Comparison of ENCODE assay signal across 20 cellular contexts in the genomic region with DNA sequence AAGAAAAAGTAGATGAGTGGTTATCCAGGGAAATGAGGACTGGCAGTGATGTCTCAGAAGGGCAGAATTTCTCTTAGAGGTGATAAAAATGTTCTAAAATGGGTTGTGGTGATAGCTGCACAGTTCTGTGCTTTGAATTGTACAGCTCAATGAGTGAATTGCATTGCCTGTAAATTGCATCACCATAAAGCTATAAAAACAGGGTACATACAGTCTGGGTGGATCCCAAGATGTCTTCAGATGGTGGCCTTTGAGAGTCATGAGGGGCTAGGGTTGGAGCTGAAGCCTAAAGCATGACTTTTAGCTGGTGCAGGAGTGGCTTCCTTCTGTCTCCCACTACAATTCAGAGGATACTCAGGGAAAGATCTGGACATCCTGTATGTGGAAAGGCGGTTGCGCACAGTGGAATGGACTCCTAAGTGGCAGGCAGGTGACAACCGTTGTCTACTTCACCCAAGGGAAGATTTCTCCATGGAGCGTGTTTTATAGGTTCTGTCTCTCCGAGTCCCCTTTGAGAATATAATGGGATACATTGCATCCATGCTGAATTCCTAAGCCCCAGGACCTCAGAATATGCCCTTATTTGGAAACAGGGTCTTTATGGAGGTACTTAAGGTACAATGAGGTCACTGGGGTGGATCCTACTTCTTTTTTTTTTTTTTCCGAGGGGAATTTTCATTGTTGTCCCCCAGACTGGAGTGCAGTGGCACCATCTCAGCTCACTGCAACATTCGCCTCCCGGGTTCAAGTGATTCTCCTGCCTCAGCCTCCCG. TPM values are rescaled to one million over a fixed set of nuclear protein-coding genes. Genes with fewer than 3 reads are reported as not detected.
DNase-seq lines count a peak whose midpoint lies in the region; ATAC-seq, FAIRE-seq and TF ChIP-seq lines count a peak whose summit lies in the region.
"Had no signal": no experiment of that assay in that cellular context is flagged by ENCODE, and none has a peak within 500 bp of the region (broad histone marks: within the 10 kb centered on the region; RNA-seq: fewer than 3 reads in every experiment).

No MANE protein-coding gene starts in this region.

- TF ChIP-seq CTCF in K562 (IDR thresholded peaks at IDR 0.05 in 2 of 3, conservative IDR thresholded peaks at IDR 0.05 in 1 of 3; ENCODE audit: insufficient read depth in 2 of 3, low read depth in 1 of 3, low read length in 3 of 3), result no peak

- H2AFZ ChIP-seq in K562 (ENCODE audit: low read depth, low read length), result no peak overlapping the region

- H3K4me1 Mint-ChIP-seq in activated CD4-positive, alpha-beta T cell treated with anti-CD3 and anti-CD28 coated beads, Interleukin-2, amount 10 ng/mL, durations not matched to agents 24 days and 14 days, result peaks cover 47% of the 10 kb centered on the region
- peaks cover 26 to 65% (median 57%) of the 10 kb centered on the region in 4 donors for H3K4me1 Mint-ChIP-seq in naive thymus-derived CD8-positive, alpha-beta T cell

- no peak overlapping the region for H3K4me2 ChIP-seq in K562 (ENCODE audit: insufficient read depth, low read length)

- H3K36me3 Mint-ChIP-seq in activated CD4-positive, alpha-beta T cell treated with anti-CD3 and anti-CD28 coated beads, Interleukin-2, amount 10 ng/mL, durations not matched to agents 24 days and 14 days (ENCODE audit: low read depth), result peaks cover 34% of the 10 kb centered on the region
- H3K36me3 Mint-ChIP-seq in naive thymus-derived CD8-positive, alpha-beta T cell, result peaks cover 7 to 21% (median 9%) of the 10 kb centered on the region in 3 donors
- H3K36me3 Mint-ChIP-seq: naive B cell had no signal

- peak overlapping the region; percentile 70; the same call in 1 of the 2 replicates for H3K27ac ChIP-seq in HUES64 (ENCODE audit: low read depth, low read length)
- no peak overlapping the region for H3K27ac ChIP-seq in K562 (ENCODE audit: extremely low read depth, low read depth, low read length)

- peak overlapping the region; percentile 99 for H3K27ac Mint-ChIP-seq in activated CD4-positive, alpha-beta T cell treated with anti-CD3 and anti-CD28 coated beads, Interleukin-2, amount 10 ng/mL, durations not matched to agents 24 days and 14 days
- H3K27ac Mint-ChIP-seq in naive thymus-derived CD8-positive, alpha-beta T cell, result peak overlapping the region; percentile 94 to 100 (median 98)
- H3K27ac Mint-ChIP-seq: naive B cell had no signal

- no peaks in the 10 kb centered on the region for H3K9me1 ChIP-seq in K562 (ENCODE audit: control insufficient read depth, insufficient read depth, low read length)

- TF ChIP-seq EP300 in K562 (IDR thresholded peaks at IDR 0.05; ENCODE audit: low read length), result no peak

- no peaks in the 10 kb centered on the region for H3K27me3 Mint-ChIP-seq in activated CD4-positive, alpha-beta T cell treated with anti-CD3 and anti-CD28 coated beads, Interleukin-2, amount 10 ng/mL, durations not matched to agents 24 days and 14 days
- no peaks in the 10 kb centered on the region for H3K27me3 Mint-ChIP-seq in naive thymus-derived CD8-positive, alpha-beta T cell

- H3K4me3 ChIP-seq in HUES64 (ENCODE audit: low read length) (no peak overlapping the region), K562 (no peak overlapping the region), H7 (ENCODE audit: insufficient read depth, low read depth, low read length) (no peak overlapping the region)

- TF ChIP-seq RAD21 in K562 (CRISPR knock-in tag; conservative IDR thresholded peaks at IDR 0.05 in 1 of 2, IDR thresholded peaks at IDR 0.05 in 1 of 2), result no peak

- H3K79me2 ChIP-seq in K562 (ENCODE audit: control insufficient read depth, insufficient read depth, low read length), result no peaks in the 10 kb centered on the region; the same call in 2 of the 3 replicates

- POLR2A ChIA-PET in K562 (lab: Yijun Ruan, JAX), result interaction anchor here (0.6 to 1.1 kb wide), 5 partner anchors 40 to 201 kb away, joined by 3 to 7 read pairs (median 3); a partner anchor contains a TSS
- POLR2A ChIA-PET in naive thymus-derived CD8-positive, alpha-beta T cell (lab: Charles Lee), result interaction anchor here (0.6 to 17.1 kb wide), 12 partner anchors 8 to 97 kb away, joined by 3 to 278 read pairs (median 9); a partner anchor contains a TSS

- TF ChIP-seq POLR2A in K562 (conservative IDR thresholded peaks at IDR 0.05), result no peak

- peak overlapping the region; percentile 56 for H3K4me3 Mint-ChIP-seq in activated CD4-positive, alpha-beta T cell treated with anti-CD3 and anti-CD28 coated beads, Interleukin-2, amount 10 ng/mL, durations not matched to agents 24 days and 14 days
- H3K4me3 Mint-ChIP-seq in naive thymus-derived CD8-positive, alpha-beta T cell, result peak overlapping the region; percentile 62 to 100 (median 99)

- H4K20me1 ChIP-seq in K562 (replicated peaks; ENCODE audit: control insufficient read depth, insufficient read depth, low read length), result no peaks in the 10 kb centered on the region

- H3K9ac ChIP-seq in HUES64 (ENCODE audit: low read depth, low read length) (peak overlapping the region; percentile 59; the same call in 1 of the 2 replicates), K562 (ENCODE audit: insufficient read depth in 1 of 2, low read depth in 2 of 2, low read length in 2 of 2) (no peak overlapping the region)

- in situ Hi-C loops in K562 (cut with MboI), result no loop called here

- intact Hi-C loops in activated CD4-positive, alpha-beta T cell treated with anti-CD3 and anti-CD28 coated beads, Interleukin-2, amount 10 ng/mL, durations not matched to agents 24 days and 14 days (cut with micrococcal nuclease), result no loop called here
- intact Hi-C loops in K562 (cut with micrococcal nuclease), result no loop called here

- no peak for DNase-seq in activated CD4-positive, alpha-beta T cell treated with anti-CD3 and anti-CD28 coated beads, Interleukin-2, amount 10 ng/mL, durations not matched to agents 24 days and 14 days
- no peak for DNase-seq in activated CD4-positive, alpha-beta T cell treated with anti-CD3 and anti-CD28 coated beads for 48 hours
- DNase-seq in K562 (ENCODE audit: extremely low read depth in 1 of 4, low spot score in 3 of 4) (no peak), DMS153 (lab: John Stamatoyannopoulos, UW) (no peak), H7 (no peak)
- no peak for DNase-seq in naive thymus-derived CD8-positive, alpha-beta T cell
- DNase-seq: head of caudate nucleus; naive B cell; NCI-H187; NCI-H524 treated with DMSO at 0.1 percent for 48 hours; stimulated activated CD8-positive, alpha-beta memory T cell treated with anti-CD3 and anti-CD28 coated beads, Interleukin-4, amount 100 ng/mL, for 48 hours; upper lobe of right lung had no signal

- peaks cover 8% of the 10 kb centered on the region; the same call in 1 of the 2 replicates for H3K4me1 ChIP-seq in HUES64 (ENCODE audit: insufficient read depth, low read length)
- peaks cover 8 to 41% of the 10 kb centered on the region in 2 experiments for H3K4me1 ChIP-seq in K562 (replicated peaks in 1 of 2; ENCODE audit: control insufficient read depth in 2 of 2, insufficient read depth in 2 of 2, low read length in 2 of 2)

- no peak for FAIRE-seq in K562 (lab: Jason Lieb, UNC)

- 90% methylated on average over 9 of the region's 9 CpGs for WGBS in HUES64
- 74% methylated on average over 9 of the region's 9 CpGs for WGBS in K562 (ENCODE audit: insufficient coverage, low coverage, missing lambda C conversion rate)

- no TSS peak for BruUV-seq in K562 (replicated peaks; lab: Mats Ljungman, UMichigan)

- H3K9me3 ChIP-seq in HUES64 (ENCODE audit: insufficient read depth, low read depth, low read length) (no peaks in the 10 kb centered on the region), K562 (replicated peaks; ENCODE audit: control insufficient read depth, insufficient read depth, low read depth, low read length) (no peaks in the 10 kb centered on the region)
- H3K9me3 ChIP-seq: upper lobe of right lung had no signal

- H3K36me3 ChIP-seq in HUES64 (ENCODE audit: insufficient read depth, low read length) (no peaks in the 10 kb centered on the region), K562 (ENCODE audit: control insufficient read depth, insufficient read depth, low read length) (no peaks in the 10 kb centered on the region), H7 (replicated peaks; ENCODE audit: control insufficient read depth, insufficient read depth, low read length) (no peaks in the 10 kb centered on the region)
- H3K36me3 ChIP-seq: upper lobe of right lung had no signal

- ATAC-seq in K562 (no peak), GM18858 (IDR thresholded peaks at IDR 0.05; ENCODE audit: unreplicated experiment) (no peak)
- ATAC-seq in naive thymus-derived CD8-positive, alpha-beta T cell, result no peak
- ATAC-seq: HCT116, left lobe of liver, Panc1, upper lobe of right lung had no signal

- H3K9me3 Mint-ChIP-seq in activated CD4-positive, alpha-beta T cell treated with anti-CD3 and anti-CD28 coated beads, Interleukin-2, amount 10 ng/mL, durations not matched to agents 24 days and 14 days, result no peaks in the 10 kb centered on the region
- H3K9me3 Mint-ChIP-seq in naive thymus-derived CD8-positive, alpha-beta T cell, result no peaks in the 10 kb centered on the region
- H3K9me3 Mint-ChIP-seq: naive B cell had no signal

- H3K27me3 ChIP-seq in HUES64 (ENCODE audit: insufficient read depth, low read length) (no peaks in the 10 kb centered on the region), K562 (ENCODE audit: control insufficient read depth in 2 of 2, insufficient read depth in 2 of 2, low read length in 2 of 2) (no peaks in the 10 kb centered on the region), H7 (ENCODE audit: control insufficient read depth, insufficient read depth, low read length) (no peaks in the 10 kb centered on the region)
- H3K27me3 ChIP-seq: upper lobe of right lung had no signal

- CTCF ChIA-PET in K562 (lab: Yijun Ruan, JAX; ENCODE audit: low intra/inter-chr PET ratio), result interaction anchor here (0.6 kb wide), 1 partner anchor 33 kb away, joined by 3 read pairs; no protein-coding TSS in a partner anchor

RNA-seq across cellular contexts. Expression of a gene that starts 1.6 kb away (rescaled TPM):
- 918 and 934 TPM in 2 replicates for total RNA-seq in activated CD4-positive, alpha-beta T cell treated with anti-CD3 and anti-CD28 coated beads, Interleukin-2, amount 10 ng/mL, durations not matched to agents 24 days and 14 days
- 2.1 TPM for polyA plus RNA-seq in HUES64 (2013, experiment 1 of 2)
- polyA plus RNA-seq in HUES64 (2013, experiment 2 of 2), result 1.3 TPM
- total RNA-seq in K562 (2011; cell fraction: chromatin; rRNA removed; ENCODE audit: low replicate concordance), result 1.1 TPM in 1 of 2 replicates, not detected in the other
- 0.50 and 1.1 TPM in 2 replicates for total RNA-seq in K562 (2011; cell fraction: nucleolus; rRNA removed)
- total RNA-seq in K562 (2011; cell fraction: nucleoplasm; rRNA removed), result not detected in 2 replicates
- not detected in 2 replicates for total RNA-seq in K562 (2014; rRNA removed)
- total RNA-seq in K562 (2014; rRNA removed; fragmentation: Illumina TruSeq; extraction: Trizol), result not detected in 2 replicates
- total RNA-seq in K562 (2015; rRNA removed; fragmentation: Illumina TruSeq; extraction: Trizol), result not detected in 2 replicates
- total RNA-seq in K562 (2021), result 1.5 and 2.2 TPM in 2 replicates
- 0.21 TPM in 1 of 2 replicates, not detected in the other for polyA plus RNA-seq in K562 (2011; rRNA removed)
- 0.40 TPM in 2 replicates for polyA plus RNA-seq in K562 (2011; cell fraction: cytosol; rRNA removed)
- polyA plus RNA-seq in K562 (2011; cell fraction: nucleus; rRNA removed), result 0.29 and 0.43 TPM in 2 replicates
- 1.0 and 5.1 TPM in 2 replicates for polyA plus RNA-seq in K562 (2012)
- 0.31 and 0.64 TPM in 2 replicates for polyA plus RNA-seq in K562 (2014; fragmentation: Illumina TruSeq; extraction: Trizol)
- polyA plus RNA-seq in K562 (2014; fragmentation: Nextera tagmentation; extraction: Ambion mirVana), result under 1 TPM; 0.24 to 0.42 TPM
- 0.43 and 2.0 TPM in 2 replicates for polyA plus RNA-seq in K562 (2014; rRNA removed)
- not detected in 2 replicates for polyA minus RNA-seq in K562 (2011; rRNA and poly(A)+ RNA removed)
- polyA minus RNA-seq in K562 (2011; cell fraction: cytosol; rRNA and poly(A)+ RNA removed), result not detected in 2 replicates
- polyA minus RNA-seq in K562 (2011; cell fraction: nucleus; rRNA and poly(A)+ RNA removed), result not detected in 2 replicates
- 100 to 1,000 TPM; 363 to 375 TPM for total RNA-seq in naive thymus-derived CD8-positive, alpha-beta T cell
- 1,000 to 10,000 TPM; 1,686 to 2,118 (median 1,952) TPM for polyA plus RNA-seq in naive thymus-derived CD8-positive, alpha-beta T cell
- 7.9 and 9.9 TPM in 2 replicates for total RNA-seq in H7 (2014; rRNA removed; shearing (Covaris generic))

RNA-seq across cellular contexts. Expression of a gene that starts 17.4 kb away (rescaled TPM):
- total RNA-seq in activated CD4-positive, alpha-beta T cell treated with anti-CD3 and anti-CD28 coated beads, Interleukin-2, amount 10 ng/mL, durations not matched to agents 24 days and 14 days, result 8.1 and 10.2 TPM in 2 replicates
- polyA plus RNA-seq in HUES64 (2013, experiment 1 of 2), result 8.3 TPM
- 8.9 TPM for polyA plus RNA-seq in HUES64 (2013, experiment 2 of 2)
- 0.14 TPM in 1 of 2 replicates, not detected in the other for total RNA-seq in K562 (2011; cell fraction: chromatin; rRNA removed; ENCODE audit: low replicate concordance)
- total RNA-seq in K562 (2011; cell fraction: nucleolus; rRNA removed), result 0.17 TPM in 1 of 2 replicates, not detected in the other
- total RNA-seq in K562 (2011; cell fraction: nucleoplasm; rRNA removed), result 0.07 and 0.15 TPM in 2 replicates
- not detected in 2 replicates for total RNA-seq in K562 (2014; rRNA removed)
- not detected in 2 replicates for total RNA-seq in K562 (2014; rRNA removed; fragmentation: Illumina TruSeq; extraction: Trizol)
- 0.04 TPM in 1 of 2 replicates, not detected in the other for total RNA-seq in K562 (2015; rRNA removed; fragmentation: Illumina TruSeq; extraction: Trizol)
- 0.09 TPM in 1 of 2 replicates, not detected in the other for total RNA-seq in K562 (2021)
- not detected in 2 replicates for polyA plus RNA-seq in K562 (2011; rRNA removed)
- 0.01 TPM in 1 of 2 replicates, not detected in the other for polyA plus RNA-seq in K562 (2011; cell fraction: cytosol; rRNA removed)
- 0.03 and 0.08 TPM in 2 replicates for polyA plus RNA-seq in K562 (2011; cell fraction: nucleus; rRNA removed)
- polyA plus RNA-seq in K562 (2012), result 0.51 and 0.58 TPM in 2 replicates
- 0.03 TPM in 1 of 2 replicates, not detected in the other for polyA plus RNA-seq in K562 (2014; fragmentation: Illumina TruSeq; extraction: Trizol)
- not detected for polyA plus RNA-seq in K562 (2014; fragmentation: Nextera tagmentation; extraction: Ambion mirVana)
- not detected in 2 replicates for polyA plus RNA-seq in K562 (2014; rRNA removed)
- not detected in 2 replicates for polyA minus RNA-seq in K562 (2011; rRNA and poly(A)+ RNA removed)
- 0.19 TPM in 1 of 2 replicates, not detected in the other for polyA minus RNA-seq in K562 (2011; cell fraction: cytosol; rRNA and poly(A)+ RNA removed)
- polyA minus RNA-seq in K562 (2011; cell fraction: nucleus; rRNA and poly(A)+ RNA removed), result not detected in 2 replicates
- total RNA-seq in naive thymus-derived CD8-positive, alpha-beta T cell, result under 1 TPM; 0.38 to 0.60 TPM
- under 1 TPM; 0.36 to 0.94 (median 0.60) TPM for polyA plus RNA-seq in naive thymus-derived CD8-positive, alpha-beta T cell
- total RNA-seq in H7 (2014; rRNA removed; shearing (Covaris generic)), result 18.4 and 18.7 TPM in 2 replicates

RNA-seq across cellular contexts. Expression of a gene that starts 27.1 kb away (rescaled TPM):
- 0.43 and 0.63 TPM in 2 replicates for total RNA-seq in activated CD4-positive, alpha-beta T cell treated with anti-CD3 and anti-CD28 coated beads, Interleukin-2, amount 10 ng/mL, durations not matched to agents 24 days and 14 days
- polyA plus RNA-seq in HUES64 (2013, experiment 1 of 2), result 1.7 TPM
- 2.1 TPM for polyA plus RNA-seq in HUES64 (2013, experiment 2 of 2)
- total RNA-seq in K562 (2011; cell fraction: chromatin; rRNA removed; ENCODE audit: low replicate concordance), result 0.23 and 0.65 TPM in 2 replicates
- 1.1 and 1.2 TPM in 2 replicates for total RNA-seq in K562 (2011; cell fraction: nucleolus; rRNA removed)
- total RNA-seq in K562 (2011; cell fraction: nucleoplasm; rRNA removed), result 0.29 and 0.46 TPM in 2 replicates
- total RNA-seq in K562 (2014; rRNA removed) (0.09 and 0.12 TPM in 2 replicates), K562 (2014; rRNA removed; fragmentation: Illumina TruSeq; extraction: Trizol) (not detected in 2 replicates), K562 (2015; rRNA removed; fragmentation: Illumina TruSeq; extraction: Trizol) (0.08 TPM in 1 of 2 replicates, not detected in the other), K562 (2021) (0.09 TPM in 2 replicates)
- polyA plus RNA-seq in K562 (2011; rRNA removed) (0.18 and 0.28 TPM in 2 replicates), K562 (2014; fragmentation: Illumina TruSeq; extraction: Trizol) (not detected in 2 replicates), K562 (2014; fragmentation: Nextera tagmentation; extraction: Ambion mirVana) (not detected), K562 (2014; rRNA removed) (not detected in 2 replicates)
- 0.32 and 0.63 TPM in 2 replicates for polyA plus RNA-seq in K562 (2011; cell fraction: cytosol; rRNA removed)
- polyA plus RNA-seq in K562 (2011; cell fraction: nucleus; rRNA removed), result 0.28 and 0.41 TPM in 2 replicates
- polyA plus RNA-seq in K562 (2012), result 0.17 and 0.27 TPM in 2 replicates
- polyA minus RNA-seq in K562 (2011; rRNA and poly(A)+ RNA removed), result not detected in 2 replicates
- 0.57 TPM in 1 of 2 replicates, not detected in the other for polyA minus RNA-seq in K562 (2011; cell fraction: cytosol; rRNA and poly(A)+ RNA removed)
- 0.44 and 0.54 TPM in 2 replicates for polyA minus RNA-seq in K562 (2011; cell fraction: nucleus; rRNA and poly(A)+ RNA removed)
- not detected for total RNA-seq in naive thymus-derived CD8-positive, alpha-beta T cell
- not detected for polyA plus RNA-seq in naive thymus-derived CD8-positive, alpha-beta T cell
- total RNA-seq in H7 (2014; rRNA removed; shearing (Covaris generic)), result 0.69 and 2.0 TPM in 2 replicates
- total RNA-seq: A172, cerebellum had no signal

RNA-seq across cellular contexts. Expression of a gene that starts 35.3 kb away (rescaled TPM):
- not detected in 2 replicates for total RNA-seq in activated CD4-positive, alpha-beta T cell treated with anti-CD3 and anti-CD28 coated beads, Interleukin-2, amount 10 ng/mL, durations not matched to agents 24 days and 14 days
- polyA plus RNA-seq in HUES64 (2013, experiment 1 of 2), result 111 TPM
- polyA plus RNA-seq in HUES64 (2013, experiment 2 of 2), result 95.7 TPM
- total RNA-seq in K562 (2011; cell fraction: chromatin; rRNA removed; ENCODE audit: low replicate concordance), result not detected in 2 replicates
- total RNA-seq in K562 (2011; cell fraction: nucleolus; rRNA removed), result 0.17 TPM in 1 of 2 replicates, not detected in the other
- total RNA-seq in K562 (2011; cell fraction: nucleoplasm; rRNA removed), result 0.37 TPM in 1 of 2 replicates, not detected in the other
- total RNA-seq in K562 (2014; rRNA removed) (not detected in 2 replicates), K562 (2014; rRNA removed; fragmentation: Illumina TruSeq; extraction: Trizol) (not detected in 2 replicates), K562 (2015; rRNA removed; fragmentation: Illumina TruSeq; extraction: Trizol) (not detected in 2 replicates), K562 (2021) (0.16 and 0.22 TPM in 2 replicates)
- polyA plus RNA-seq in K562 (2011; rRNA removed) (not detected in 2 replicates), K562 (2014; fragmentation: Illumina TruSeq; extraction: Trizol) (not detected in 2 replicates), K562 (2014; fragmentation: Nextera tagmentation; extraction: Ambion mirVana) (not detected), K562 (2014; rRNA removed) (not detected in 2 replicates)
- 0.03 TPM in 1 of 2 replicates, not detected in the other for polyA plus RNA-seq in K562 (2011; cell fraction: cytosol; rRNA removed)
- 0.10 TPM in 1 of 2 replicates, not detected in the other for polyA plus RNA-seq in K562 (2011; cell fraction: nucleus; rRNA removed)
- 0.14 TPM in 1 of 2 replicates, not detected in the other for polyA plus RNA-seq in K562 (2012)
- not detected in 2 replicates for polyA minus RNA-seq in K562 (2011; rRNA and poly(A)+ RNA removed)
- not detected in 2 replicates for polyA minus RNA-seq in K562 (2011; cell fraction: cytosol; rRNA and poly(A)+ RNA removed)
- polyA minus RNA-seq in K562 (2011; cell fraction: nucleus; rRNA and poly(A)+ RNA removed), result not detected in 2 replicates
- total RNA-seq in naive thymus-derived CD8-positive, alpha-beta T cell, result under 1 TPM in 1 of 2 experiments, not detected in 1; 0.26 TPM
- polyA plus RNA-seq in naive thymus-derived CD8-positive, alpha-beta T cell, result not detected
- total RNA-seq in H7 (2014; rRNA removed; shearing (Covaris generic)), result 217 and 238 TPM in 2 replicates
- total RNA-seq: A172, cerebellum, epithelial cell of proximal tubule, upper lobe of right lung had no signal

RNA-seq across cellular contexts. Expression of a gene that starts 40.0 kb away (rescaled TPM):
- total RNA-seq in activated CD4-positive, alpha-beta T cell treated with anti-CD3 and anti-CD28 coated beads, Interleukin-2, amount 10 ng/mL, durations not matched to agents 24 days and 14 days, result 55.3 and 57.0 TPM in 2 replicates
- 53.2 TPM for polyA plus RNA-seq in HUES64 (2013, experiment 1 of 2)
- polyA plus RNA-seq in HUES64 (2013, experiment 2 of 2), result 46.4 TPM
- 53.2 and 110 TPM in 2 replicates for total RNA-seq in K562 (2011; cell fraction: chromatin; rRNA removed; ENCODE audit: low replicate concordance)
- 76.5 and 89.0 TPM in 2 replicates for total RNA-seq in K562 (2011; cell fraction: nucleolus; rRNA removed)
- total RNA-seq in K562 (2011; cell fraction: nucleoplasm; rRNA removed), result 47.3 and 55.1 TPM in 2 replicates
- total RNA-seq in K562 (2014; rRNA removed) (51.2 and 66.7 TPM in 2 replicates), K562 (2014; rRNA removed; fragmentation: Illumina TruSeq; extraction: Trizol) (13.2 and 22.3 TPM in 2 replicates), K562 (2015; rRNA removed; fragmentation: Illumina TruSeq; extraction: Trizol) (42.7 and 46.7 TPM in 2 replicates), K562 (2021) (65.4 and 70.1 TPM in 2 replicates)
- polyA plus RNA-seq in K562 (2011; rRNA removed) (38.7 and 47.4 TPM in 2 replicates), K562 (2014; fragmentation: Illumina TruSeq; extraction: Trizol) (42.3 and 48.3 TPM in 2 replicates), K562 (2014; fragmentation: Nextera tagmentation; extraction: Ambion mirVana) (1 to 10 TPM; 2.5 to 5.5 TPM), K562 (2014; rRNA removed) (64.5 and 66.6 TPM in 2 replicates)
- 53.0 and 93.1 TPM in 2 replicates for polyA plus RNA-seq in K562 (2011; cell fraction: cytosol; rRNA removed)
- polyA plus RNA-seq in K562 (2011; cell fraction: nucleus; rRNA removed), result 154 TPM in 2 replicates
- 65.3 and 65.6 TPM in 2 replicates for polyA plus RNA-seq in K562 (2012)
- polyA minus RNA-seq in K562 (2011; rRNA and poly(A)+ RNA removed), result 19.6 and 28.3 TPM in 2 replicates
- polyA minus RNA-seq in K562 (2011; cell fraction: cytosol; rRNA and poly(A)+ RNA removed), result 32.0 and 41.0 TPM in 2 replicates
- 17.4 and 24.7 TPM in 2 replicates for polyA minus RNA-seq in K562 (2011; cell fraction: nucleus; rRNA and poly(A)+ RNA removed)
- total RNA-seq in naive thymus-derived CD8-positive, alpha-beta T cell, result 10 to 100 TPM; 24.2 to 24.9 TPM
- polyA plus RNA-seq in naive thymus-derived CD8-positive, alpha-beta T cell, result 10 to 100 TPM; 45.2 to 59.0 (median 58.8) TPM
- 69.1 and 81.4 TPM in 2 replicates for total RNA-seq in H7 (2014; rRNA removed; shearing (Covaris generic))

Comparison
In these comparisons a context has a peak if more than half of its experiments do, and no peak if none do; other contexts are left out.
1. RNA of a gene that starts 1.6 kb away (total RNA-seq): 918 to 934 TPM in activated CD4-positive, alpha-beta T cell treated with anti-CD3 and anti-CD28 coated beads, Interleukin-2, amount 10 ng/mL, durations not matched to agents 24 days and 14 days and 363 to 375 TPM in naive thymus-derived CD8-positive, alpha-beta T cell; 7.9 to 9.9 TPM in H7 and 0.50 to 2.2 TPM in K562; every median in the first group is over 10 times any median in the second.